Comparison of ENCODE assay signal across 28 cellular contexts in genomic region chr5:168055141-168055680, GRCh38.
"Had no signal": no experiment of that assay in that cellular context is flagged by ENCODE, and none has a peak within 500 bp of the region (broad histone marks: within the 10 kb centered on the region; RNA-seq: fewer than 3 reads in every experiment).

No MANE protein-coding gene starts in this region.

- H3K27me3 ChIP-seq: adrenal gland, body of pancreas, colonic mucosa, esophagus squamous epithelium had no signal

- H3K36me3 ChIP-seq: adrenal gland, colonic mucosa, esophagus squamous epithelium had no signal

- H3K4me3 ChIP-seq: adrenal gland, body of pancreas, colonic mucosa, esophagus squamous epithelium had no signal

- H3K27ac ChIP-seq: adrenal gland, body of pancreas, colonic mucosa, epithelial cell of prostate, esophagus squamous epithelium had no signal

- ATAC-seq: activated CD4-positive, alpha-beta T cell treated with anti-CD3 and anti-CD28 coated beads for 36 hours; activated CD8-positive, alpha-beta memory T cell treated with anti-CD3 and anti-CD28 coated beads, Interleukin-2, amount 10 ng/mL, durations not matched to agents 7 days and 5 days; activated CD8-positive, alpha-beta T cell treated with anti-CD3 and anti-CD28 coated beads, Interleukin-2, amount 10 ng/mL, durations not matched to agents 7 days and 5 days; activated naive CD8-positive, alpha-beta T cell treated with anti-CD3 and anti-CD28 coated beads, Interleukin-2, amount 50 U/mL, for 24 hours; body of pancreas; T-helper 17 cell had no signal

- H3K4me1 ChIP-seq: adrenal gland, body of pancreas, colonic mucosa, esophagus squamous epithelium had no signal

- DNase-seq: activated CD4-positive, alpha-beta memory T cell treated with anti-CD3 and anti-CD28 coated beads for 36 hours; activated CD4-positive, alpha-beta T cell treated with anti-CD3 and anti-CD28 coated beads for 36 hours; activated CD4-positive, alpha-beta T cell treated with anti-CD3 and anti-CD28 coated beads, Interleukin-2, amount 10 ng/mL, durations not matched to agents 24 days and 14 days; activated CD4-positive, CD25-positive, alpha-beta regulatory T cell; activated CD4-positive, CD25-positive, alpha-beta regulatory T cell treated with anti-CD3 and anti-CD28 coated beads, Interleukin-2, amount 50 U/mL, for 72 hours; activated CD8-positive, alpha-beta memory T cell treated with anti-CD3 and anti-CD28 coated beads, Interleukin-2, amount 10 ng/mL, durations not matched to agents 7 days and 5 days; activated CD8-positive, alpha-beta memory T cell treated with anti-CD3 and anti-CD28 coated beads, Interleukin-2, amount 50 U/mL, for 4 hours; activated CD8-positive, alpha-beta T cell treated with anti-CD3 and anti-CD28 coated beads, Interleukin-2, amount 10 ng/mL, durations not matched to agents 7 days and 5 days; activated effector memory CD4-positive, alpha-beta T cell treated with anti-CD3 and anti-CD28 coated beads, Interleukin-2, amount 50 U/mL, for 16 hours; activated naive CD4-positive, alpha-beta T cell treated with anti-CD3 and anti-CD28 coated beads for 36 hours; activated naive CD8-positive, alpha-beta T cell treated with anti-CD3 and anti-CD28 coated beads for 36 hours; activated naive CD8-positive, alpha-beta T cell treated with anti-CD3 and anti-CD28 coated beads, Interleukin-2, amount 50 U/mL, for 24 hours; activated T-cell treated with anti-CD3 and anti-CD28 coated beads, Interleukin-2, amount 50 U/mL, for 1 hour; activated T-cell treated with anti-CD3 and anti-CD28 coated beads, Interleukin-2, amount 50 U/mL, for 48 hours; amygdala; aorta; body of pancreas; central memory CD4-positive, alpha-beta T cell; cerebellar nuclear complex; colonic mucosa; effector CD8-positive, alpha-beta T cell; esophagus squamous epithelium; foreskin fibroblast; T-helper 1 cell; T-helper 17 cell; T1000 had no signal

- H3K9me3 ChIP-seq: adrenal gland, body of pancreas, colonic mucosa, esophagus squamous epithelium had no signal
